Comparison of ENCODE assay signal across 1 cellular context in genomic region chr20:62143118-62143975, GRCh38.
TF ChIP-seq lines count a peak whose summit lies in the region.

Gene PSMA7 (minus strand): TSS chr20:62143394. CDS start chr20:62143303, 91 bp downstream.
Gene SS18L1 (plus strand): TSS chr20:62143769. CDS start chr20:62143821, 52 bp downstream.

TF ChIP-seq in HepG2, 621 proteins besides CTCF, POLR2A, EP300 and RAD21 (continued from another document and continues in another):
- no peak for TF ChIP-seq ZNF18 (CRISPR knock-in tag; IDR thresholded peaks at IDR 0.05; ENCODE audit: insufficient replicate concordance)
- TF ChIP-seq MYNN (CRISPR knock-in tag; IDR thresholded peaks at IDR 0.05; ENCODE audit: low read depth): 0 out of 2 replicates have a peak, but pooled peaks have one; percentile 76
- TF ChIP-seq PRDM4 (CRISPR knock-in tag; IDR thresholded peaks at IDR 0.05; ENCODE audit: borderline replicate concordance): no peak
- TF ChIP-seq PLRG1 (conservative IDR thresholded peaks at IDR 0.05): no peak
- no peak for TF ChIP-seq ZNF775 (CRISPR knock-in tag; IDR thresholded peaks at IDR 0.05; ENCODE audit: borderline replicate concordance)
- no peak; the same call in 1 of the 2 replicates for TF ChIP-seq ZMYM4 (CRISPR knock-in tag; IDR thresholded peaks at IDR 0.05)
- no peak for TF ChIP-seq ZFP62 (CRISPR knock-in tag; IDR thresholded peaks at IDR 0.05)
- TF ChIP-seq EHMT2 (IDR thresholded peaks at IDR 0.05; ENCODE audit: borderline replicate concordance, low read depth, low read length): no peak
- peak; percentile 39; the same call in 1 of the 2 replicates for TF ChIP-seq NFYB (CRISPR knock-in tag; IDR thresholded peaks at IDR 0.05)
- 0 out of 2 replicates have a peak, but pooled peaks have one; percentile 28 for TF ChIP-seq ZBTB21 (CRISPR knock-in tag; IDR thresholded peaks at IDR 0.05)
- TF ChIP-seq KDM6A (CRISPR knock-in tag; IDR thresholded peaks at IDR 0.05; ENCODE audit: low read depth): no peak
- peak; percentile 26; the same call in 1 of the 2 replicates for TF ChIP-seq THAP8 (CRISPR knock-in tag; IDR thresholded peaks at IDR 0.05; ENCODE audit: borderline replicate concordance)
- TF ChIP-seq ZNF124 (CRISPR knock-in tag; IDR thresholded peaks at IDR 0.05): peak; percentile 66
- TF ChIP-seq ZNF784 (CRISPR knock-in tag; IDR thresholded peaks at IDR 0.05; ENCODE audit: borderline replicate concordance): peak; percentile 96
- TF ChIP-seq ZNF556 (CRISPR knock-in tag; IDR thresholded peaks at IDR 0.05; ENCODE audit: borderline replicate concordance): peak; percentile 89; the same call in 1 of the 2 replicates
- no peak; the same call in 1 of the 2 replicates for TF ChIP-seq ZBTB3 (CRISPR knock-in tag; IDR thresholded peaks at IDR 0.05; ENCODE audit: borderline replicate concordance, low read depth)
- 0 out of 2 replicates have a peak, but pooled peaks have one; percentile 88 for TF ChIP-seq ZNF577 (CRISPR knock-in tag; IDR thresholded peaks at IDR 0.05; ENCODE audit: borderline replicate concordance, low read depth)
- no peak for TF ChIP-seq NFYC (CRISPR knock-in tag; IDR thresholded peaks at IDR 0.05)
- no peak for TF ChIP-seq ZNF30 (CRISPR knock-in tag; IDR thresholded peaks at IDR 0.05)
- no peak for TF ChIP-seq ZFP90 (CRISPR knock-in tag; IDR thresholded peaks at IDR 0.05; ENCODE audit: borderline replicate concordance)
- peak; percentile 87; the same call in 1 of the 2 replicates for TF ChIP-seq ZBTB25 (CRISPR knock-in tag; IDR thresholded peaks at IDR 0.05)
- no peak for TF ChIP-seq HIC2 (CRISPR knock-in tag; IDR thresholded peaks at IDR 0.05; ENCODE audit: low read depth)
- TF ChIP-seq POGK (CRISPR knock-in tag; conservative IDR thresholded peaks at IDR 0.05): no peak; the same call in 1 of the 2 replicates
- TF ChIP-seq ZNF619 (CRISPR knock-in tag; IDR thresholded peaks at IDR 0.05): no peak
- TF ChIP-seq CHCHD3 (CRISPR knock-in tag; IDR thresholded peaks at IDR 0.05): no peak
- peak; percentile 77 for TF ChIP-seq KLF6 (CRISPR knock-in tag; IDR thresholded peaks at IDR 0.05)
- peak; percentile 94; the same call in 1 of the 2 replicates for TF ChIP-seq NFE2L1 (CRISPR knock-in tag; IDR thresholded peaks at IDR 0.05; ENCODE audit: borderline replicate concordance)
- peak; percentile 84; the same call in 1 of the 2 replicates for TF ChIP-seq GABPB1 (CRISPR knock-in tag; IDR thresholded peaks at IDR 0.05)
- TF ChIP-seq ZXDC (CRISPR knock-in tag; IDR thresholded peaks at IDR 0.05): peak; percentile 87
- no peak for TF ChIP-seq ZNF225 (CRISPR knock-in tag; IDR thresholded peaks at IDR 0.05)
- peak; percentile 80; the same call in 1 of the 2 replicates for TF ChIP-seq ZNF790 (CRISPR knock-in tag; IDR thresholded peaks at IDR 0.05; ENCODE audit: borderline replicate concordance)
- peak; percentile 70; the same call in 1 of the 2 replicates for TF ChIP-seq ZNF672 (CRISPR knock-in tag; IDR thresholded peaks at IDR 0.05)
- peak; percentile 58 for TF ChIP-seq HDAC1 (CRISPR knock-in tag; IDR thresholded peaks at IDR 0.05)
- peak; percentile 44 for TF ChIP-seq MEIS1 (CRISPR knock-in tag; IDR thresholded peaks at IDR 0.05; ENCODE audit: borderline replicate concordance)
- TF ChIP-seq MBD4 (IDR thresholded peaks at IDR 0.05; ENCODE audit: borderline replicate concordance, low read length): no peak
- TF ChIP-seq ZNF749 (CRISPR knock-in tag; IDR thresholded peaks at IDR 0.05; ENCODE audit: borderline replicate concordance): peak; percentile 94
- TF ChIP-seq NONO (IDR thresholded peaks at IDR 0.05): no peak
- TF ChIP-seq NONO (CRISPR knock-in tag; conservative IDR thresholded peaks at IDR 0.05): peak; percentile 74
- TF ChIP-seq SRF (IDR thresholded peaks at IDR 0.05; ENCODE audit: low read depth, low read length): no peak
- TF ChIP-seq SMARCC2 (IDR thresholded peaks at IDR 0.05): no peak
- TF ChIP-seq ZNF12 (CRISPR knock-in tag; IDR thresholded peaks at IDR 0.05): peak; percentile 43; the same call in 1 of the 2 replicates
- peak; percentile 42; the same call in 1 of the 2 replicates for TF ChIP-seq ZNF160 (CRISPR knock-in tag; IDR thresholded peaks at IDR 0.05)
- TF ChIP-seq ZFP36L2 (CRISPR knock-in tag; IDR thresholded peaks at IDR 0.05): peak; percentile 54; the same call in 1 of the 2 replicates
- peak; percentile 64 for TF ChIP-seq TMF1 (CRISPR knock-in tag; IDR thresholded peaks at IDR 0.05; ENCODE audit: low read depth)
- no peak for TF ChIP-seq HNRNPL (IDR thresholded peaks at IDR 0.05; ENCODE audit: low read depth, low read length)
- no peak for TF ChIP-seq ZBTB7A (CRISPR knock-in tag; IDR thresholded peaks at IDR 0.05)
- TF ChIP-seq ZNF281 (CRISPR knock-in tag; IDR thresholded peaks at IDR 0.05; ENCODE audit: borderline replicate concordance): peak; percentile 42; the same call in 1 of the 2 replicates
- no peak for TF ChIP-seq ZNF550 (CRISPR knock-in tag; IDR thresholded peaks at IDR 0.05; ENCODE audit: borderline replicate concordance)
